31 cellular contexts compared by ENCODE assay signal in the genomic region with DNA sequence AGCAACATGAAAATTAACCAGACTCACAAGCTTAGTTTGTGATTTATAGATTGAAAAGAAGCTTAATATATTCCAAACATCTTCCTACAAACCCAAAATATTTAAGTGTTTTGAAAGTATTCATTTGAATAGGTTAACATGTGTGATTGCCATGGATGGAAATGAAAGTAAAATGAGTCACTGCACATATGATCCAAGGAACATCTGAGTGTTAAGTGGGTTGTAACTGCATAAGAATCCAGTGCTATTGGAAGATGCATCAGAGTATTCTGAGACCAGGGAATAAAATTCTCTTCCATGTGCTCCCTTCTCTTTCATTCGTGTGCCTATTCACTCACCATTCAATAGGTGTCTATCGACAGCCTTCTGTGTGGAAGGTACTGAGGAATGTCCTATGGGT.
A peak's percentile ranks its signal among the peaks of the same experiment; 100 is the strongest.
DNase-seq lines count a peak whose midpoint lies in the region; ATAC-seq and TF ChIP-seq lines count a peak whose summit lies in the region.
"Had no signal": no experiment of that assay in that cellular context is flagged by ENCODE, and none has a peak within 500 bp of the region (broad histone marks: within the 10 kb centered on the region; RNA-seq: fewer than 3 reads in every experiment).

No MANE protein-coding gene starts in this region.

- TF ChIP-seq CTCF in mammary epithelial cell (conservative IDR thresholded peaks at IDR 0.05 in 1 of 2, IDR thresholded peaks at IDR 0.05 in 1 of 2; ENCODE audit: extremely low read depth in 1 of 2, insufficient read depth in 1 of 2, low read depth in 1 of 2, low read length in 2 of 2) (no peak), MCF 10A (IDR thresholded peaks at IDR 0.05; ENCODE audit: unreplicated experiment) (no peak), astrocyte of the spinal cord (IDR thresholded peaks at IDR 0.05; ENCODE audit: low read depth, low read length) (no peak), foreskin keratinocyte (conservative IDR thresholded peaks at IDR 0.05) (no peak)

- H3K27me3 ChIP-seq in mammary epithelial cell (ENCODE audit: insufficient read depth, low read length), result peaks cover 4% of the 10 kb centered on the region
- H3K27me3 ChIP-seq in foreskin keratinocyte, result no peaks in the 10 kb centered on the region
- H3K27me3 ChIP-seq: heart right ventricle, sigmoid colon, vagina had no signal

- no peaks in the 10 kb centered on the region for H3K36me3 Mint-ChIP-seq in MCF 10A (ENCODE audit: insufficient read depth, unreplicated experiment)
- H3K36me3 Mint-ChIP-seq: activated naive CD4-positive, alpha-beta T cell treated with anti-CD3 and anti-CD28 coated beads, Interleukin-2, amount 50 U/mL, for 72 hours; CD4-positive, alpha-beta memory T cell had no signal

- dilution Hi-C loops in mammary epithelial cell (cut with HindIII; ENCODE audit: low sequenced_read_pairs), result no loop called here

- H3K9me3 Mint-ChIP-seq in MCF 10A (ENCODE audit: unreplicated experiment), result peaks cover 16% of the 10 kb centered on the region
- H3K9me3 Mint-ChIP-seq: activated CD8-positive, alpha-beta T cell treated with anti-CD3 and anti-CD28 coated beads for 36 hours; T-helper 1 cell treated with Interleukin-12 subunit alpha and Interleukin-12 subunit beta and Interleukin-4 antibody, amounts not matched to agents 30 μg/mL and 1 μg/mL, for 36 hours had no signal

- H2AFZ ChIP-seq in mammary epithelial cell (ENCODE audit: low read depth, low read length), result no peak overlapping the region

- no peaks in the 10 kb centered on the region for H3K4me1 Mint-ChIP-seq in MCF 10A (ENCODE audit: insufficient read depth, unreplicated experiment)
- H3K4me1 Mint-ChIP-seq: activated T-helper 17 cell treated with anti-CD3 and anti-CD28 coated beads, Interleukin-2, amount 50 U/mL, for 72 hours; IgD-negative memory B cell had no signal

- H3K27me3 Mint-ChIP-seq in MCF 10A (ENCODE audit: insufficient read depth, unreplicated experiment), result no peaks in the 10 kb centered on the region
- H3K27me3 Mint-ChIP-seq: activated CD8-positive, alpha-beta T cell treated with anti-CD3 and anti-CD28 coated beads for 36 hours; activated T-helper 17 cell treated with anti-CD3 and anti-CD28 coated beads, Interleukin-2, amount 50 U/mL, for 72 hours; CD4-positive, alpha-beta memory T cell; dendritic cell treated with granulocyte-macrophage colony-stimulating factor and Interleukin-4, amounts not matched to agents 40 ng/mL and 50 ng/mL, for 4 days; IgD-negative memory B cell had no signal

- no peaks in the 10 kb centered on the region for H4K20me1 ChIP-seq in mammary epithelial cell (ENCODE audit: insufficient read depth, low read length)

- no peak overlapping the region for H3K4me3 Mint-ChIP-seq in MCF 10A (ENCODE audit: unreplicated experiment)
- H3K4me3 Mint-ChIP-seq: activated CD8-positive, alpha-beta T cell treated with anti-CD3 and anti-CD28 coated beads for 36 hours; activated T-helper 17 cell treated with anti-CD3 and anti-CD28 coated beads, Interleukin-2, amount 50 U/mL, for 72 hours; CD4-positive, alpha-beta memory T cell; dendritic cell treated with granulocyte-macrophage colony-stimulating factor and Interleukin-4, amounts not matched to agents 40 ng/mL and 50 ng/mL, for 4 days; IgD-negative memory B cell; T-helper 1 cell treated with Interleukin-12 subunit alpha and Interleukin-12 subunit beta and Interleukin-4 antibody, amounts not matched to agents 30 μg/mL and 1 μg/mL, for 36 hours had no signal

- POLR2A ChIA-PET in MCF 10A (lab: Yijun Ruan, JAX), result no interaction called here

- in situ Hi-C loops in mammary epithelial cell (cut with MboI; ENCODE audit: low sequenced_read_pairs in 2 of 2) (no loop called here), astrocyte of the spinal cord (cut with HindIII; ENCODE audit: low sequenced_read_pairs) (no loop called here)

- ATAC-seq in foreskin keratinocyte (peak; percentile 88), HG03139 (IDR thresholded peaks at IDR 0.05; ENCODE audit: unreplicated experiment) (no peak), GM18511 (IDR thresholded peaks at IDR 0.05; ENCODE audit: unreplicated experiment) (no peak)
- ATAC-seq: activated CD8-positive, alpha-beta T cell treated with anti-CD3 and anti-CD28 coated beads for 36 hours; activated naive CD4-positive, alpha-beta T cell treated with anti-CD3 and anti-CD28 coated beads, Interleukin-2, amount 50 U/mL, for 72 hours; activated T-helper 17 cell treated with anti-CD3 and anti-CD28 coated beads, Interleukin-2, amount 50 U/mL, for 72 hours; heart right ventricle; left cardiac atrium; Panc1 had no signal

- no peaks in the 10 kb centered on the region for H3K9me3 ChIP-seq in mammary epithelial cell (replicated peaks; ENCODE audit: insufficient read depth, low read length)
- H3K9me3 ChIP-seq: heart right ventricle, prostate gland, sigmoid colon, thoracic aorta, vagina had no signal

- BruUV-seq in mammary epithelial cell (replicated peaks; lab: Mats Ljungman, UMichigan), result no TSS peak
- no TSS peak for BruUV-seq in MCF 10A (replicated peaks; lab: Mats Ljungman, UMichigan)

- H3K4me2 ChIP-seq in mammary epithelial cell (ENCODE audit: insufficient read depth, low read depth, low read length), result no peak overlapping the region

- peaks cover 7% of the 10 kb centered on the region for H3K4me1 ChIP-seq in mammary epithelial cell (ENCODE audit: insufficient read depth, low read length)
- H3K4me1 ChIP-seq in foreskin keratinocyte, result peaks cover 15% of the 10 kb centered on the region
- H3K4me1 ChIP-seq: heart right ventricle, prostate gland, sigmoid colon, vagina had no signal

- DNase-seq in mammary epithelial cell (peak; percentile 3), MCF 10A (ENCODE audit: unreplicated experiment) (no peak), astrocyte of the spinal cord (ENCODE audit: low read depth, low spot score) (peak; percentile 25), foreskin keratinocyte (peak; percentile 25 to 61), pons (ENCODE audit: low spot score) (no peak)
- DNase-seq in activated CD4-positive, alpha-beta T cell treated with anti-CD3 and anti-CD28 coated beads, Interleukin-2, amount 50 U/mL, for 48 hours, result no peak
- DNase-seq: activated CD4-positive, alpha-beta T cell treated with anti-CD3 and anti-CD28 coated beads for 1 hour; activated CD8-positive, alpha-beta T cell treated with anti-CD3 and anti-CD28 coated beads for 36 hours; anterior cingulate cortex; caudate nucleus; CD4-positive, alpha-beta memory T cell; GOT3; heart right ventricle; left cardiac atrium; NCI-H1105; NCI-H1930; NCI-H526 treated with DMSO at 0.1 percent for 48 hours; sigmoid colon; stimulated activated naive CD4-positive, alpha-beta T cell had no signal

- CTCF ChIA-PET in mammary epithelial cell (lab: Charles Lee; ENCODE audit: low non-redundant PET), result no interaction called here
- CTCF ChIA-PET in MCF 10A (lab: Yijun Ruan, JAX), result no interaction called here

- H3K9ac ChIP-seq in mammary epithelial cell (ENCODE audit: insufficient read depth, low read length), result no peak overlapping the region

- no peaks in the 10 kb centered on the region for H3K36me3 ChIP-seq in mammary epithelial cell (ENCODE audit: insufficient read depth, low read length)
- H3K36me3 ChIP-seq: heart right ventricle, prostate gland, sigmoid colon, thoracic aorta, vagina had no signal

- no peaks in the 10 kb centered on the region for H3K79me2 ChIP-seq in mammary epithelial cell (ENCODE audit: insufficient read depth, low read length)

- intact Hi-C loops in mammary epithelial cell (cut with micrococcal nuclease) (no loop called here), MCF 10A (cut with micrococcal nuclease) (no loop called here)

- no peak overlapping the region for H3K27ac ChIP-seq in mammary epithelial cell (ENCODE audit: insufficient read depth, low read depth, low read length)
- H3K27ac ChIP-seq in foreskin keratinocyte, result no peak overlapping the region
- H3K27ac ChIP-seq: 22Rv1, heart right ventricle, prostate gland, sigmoid colon, thoracic aorta, vagina had no signal

- H3K4me3 ChIP-seq in mammary epithelial cell (replicated peaks in 1 of 3; ENCODE audit: insufficient read depth in 1 of 3, low read depth in 2 of 3, low read length in 3 of 3) (no peak overlapping the region), astrocyte of the spinal cord (ENCODE audit: low read depth, low read length) (no peak overlapping the region)
- H3K4me3 ChIP-seq: heart right ventricle, prostate gland, sigmoid colon, thoracic aorta, vagina had no signal

- H3K27ac Mint-ChIP-seq in MCF 10A (ENCODE audit: low read depth, unreplicated experiment), result no peak overlapping the region
- H3K27ac Mint-ChIP-seq: activated CD8-positive, alpha-beta T cell treated with anti-CD3 and anti-CD28 coated beads for 36 hours; activated naive CD4-positive, alpha-beta T cell treated with anti-CD3 and anti-CD28 coated beads, Interleukin-2, amount 50 U/mL, for 72 hours; activated T-helper 17 cell treated with anti-CD3 and anti-CD28 coated beads, Interleukin-2, amount 50 U/mL, for 72 hours; dendritic cell treated with granulocyte-macrophage colony-stimulating factor and Interleukin-4, amounts not matched to agents 40 ng/mL and 50 ng/mL, for 4 days; IgD-negative memory B cell; T-helper 1 cell treated with Interleukin-12 subunit alpha and Interleukin-12 subunit beta and Interleukin-4 antibody, amounts not matched to agents 30 μg/mL and 1 μg/mL, for 36 hours had no signal

- 68% methylated on average over 2 of the region's 2 CpGs for WGBS in mammary epithelial cell (ENCODE audit: low coverage, missing lambda C conversion rate)

Comparison
In these comparisons a context has a peak if more than half of its experiments do, and no peak if none do; other contexts are left out.
1. DNase-seq: peak in mammary epithelial cell (single experiment), astrocyte of the spinal cord (single experiment) and foreskin keratinocyte (2 of 2); none in MCF 10A (single experiment), pons (single experiment) and activated CD4-positive, alpha-beta T cell treated with anti-CD3 and anti-CD28 coated beads, Interleukin-2, amount 50 U/mL, for 48 hours (0 of 2).